In the genomic region with DNA sequence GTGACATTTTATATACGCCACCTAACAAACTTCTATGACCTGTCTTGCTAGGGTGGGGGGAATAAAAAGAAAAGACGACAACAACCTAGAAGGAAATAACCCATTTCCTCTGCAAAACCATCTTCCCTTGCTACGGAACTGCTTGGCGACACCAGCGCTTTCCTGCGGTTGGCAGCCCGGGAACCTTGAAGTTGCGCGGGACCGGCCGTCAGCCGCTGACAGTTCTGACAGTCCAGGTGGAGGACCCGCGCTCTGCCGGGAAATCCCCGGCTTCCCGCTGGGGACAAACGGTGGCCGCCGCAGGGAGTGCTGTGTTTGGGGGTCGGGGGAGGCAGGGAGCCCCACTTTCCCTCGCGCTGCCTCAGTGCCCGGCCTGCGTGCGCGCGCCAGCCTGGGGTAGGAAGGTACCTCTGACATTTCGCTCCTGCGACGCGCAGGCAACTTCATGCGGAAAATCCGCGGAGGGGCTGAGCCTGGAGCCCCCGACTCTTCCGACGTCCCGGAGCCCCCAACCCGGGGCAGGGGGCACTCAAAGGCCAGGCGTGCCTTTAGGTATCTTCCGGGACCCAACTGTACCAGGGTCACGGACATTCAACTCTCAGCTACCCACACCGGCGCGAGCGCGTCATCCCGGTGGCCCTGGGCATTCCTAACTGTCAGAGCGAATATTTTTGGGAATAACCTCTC, we compare ENCODE assay signal across 9 cellular contexts. TPM values are rescaled to one million over a fixed set of nuclear protein-coding genes. Genes with fewer than 3 reads are reported as not detected.
DNase-seq lines count a peak whose midpoint lies in the region; ATAC-seq, FAIRE-seq and TF ChIP-seq lines count a peak whose summit lies in the region.
"Had no signal": no experiment of that assay in that cellular context is flagged by ENCODE, and none has a peak within 500 bp of the region (broad histone marks: within the 10 kb centered on the region; RNA-seq: fewer than 3 reads in every experiment).

No MANE protein-coding gene starts in this region.

- peaks cover 2% of the 10 kb centered on the region for H3K36me3 Mint-ChIP-seq in osteocyte (ENCODE audit: unreplicated experiment)

- no peak for FAIRE-seq in urothelium cell line (lab: Jason Lieb, UNC)
- FAIRE-seq: TTC549 had no signal

- H3K27ac Mint-ChIP-seq in osteocyte (ENCODE audit: unreplicated experiment): peak overlapping the region; percentile 77

- TF ChIP-seq CTCF in NB4 (IDR thresholded peaks at IDR 0.05; ENCODE audit: low read depth, low read length) (no peak), fibroblast of the aortic adventitia (IDR thresholded peaks at IDR 0.05; ENCODE audit: insufficient read depth, low read length) (no peak), osteocyte (IDR thresholded peaks at IDR 0.05) (no peak)

- H3K27me3 Mint-ChIP-seq in osteocyte (ENCODE audit: unreplicated experiment): peaks cover 19% of the 10 kb centered on the region

- ATAC-seq in GM21423 (IDR thresholded peaks at IDR 0.05; ENCODE audit: unreplicated experiment): no peak
- ATAC-seq in HG02759 (IDR thresholded peaks at IDR 0.05; ENCODE audit: unreplicated experiment): no peak

- peak; percentile 49 for DNase-seq in Daoy (ENCODE audit: low read depth)
- peak; percentile 68 for DNase-seq in NB4 (ENCODE audit: low read depth)
- peak; percentile 70 for DNase-seq in activated T-cell treated with anti-CD3 and anti-CD28 coated beads, Interleukin-2, amount 50 U/mL, for 1 hour
- no peak for DNase-seq in fibroblast of the aortic adventitia (ENCODE audit: low read depth)
- DNase-seq in osteocyte (ENCODE audit: extremely low spot score, unreplicated experiment): no peak
- DNase-seq in urothelium cell line (ENCODE audit: low spot score): peak; percentile 57

- peaks cover 13% of the 10 kb centered on the region for H3K4me1 Mint-ChIP-seq in osteocyte (ENCODE audit: unreplicated experiment)

- TF ChIP-seq POLR2A in NB4 (IDR thresholded peaks at IDR 0.05; ENCODE audit: extremely low read depth, insufficient read length): no peak

- H3K4me3 Mint-ChIP-seq in osteocyte (ENCODE audit: unreplicated experiment): peak overlapping the region; percentile 81

- H3K4me3 ChIP-seq in NB4 (ENCODE audit: low read depth, low read length) (peak overlapping the region; percentile 85), fibroblast of the aortic adventitia (ENCODE audit: low read depth, low read length) (peak overlapping the region; percentile 31)

- no peaks in the 10 kb centered on the region for H3K9me3 Mint-ChIP-seq in osteocyte (ENCODE audit: unreplicated experiment)

RNA-seq across cellular contexts. Expression of a gene that starts 0.5 kb away (rescaled TPM):
- 3.6 and 3.8 TPM in 2 replicates for total RNA-seq in Daoy (2014; rRNA removed; shearing (Covaris generic))
- total RNA-seq in fibroblast of the aortic adventitia (ENCODE audit: low replicate concordance) (0.09 TPM in 1 of 2 replicates, not detected in the other), osteocyte (2.1 and 2.7 TPM in 2 replicates)

RNA-seq across cellular contexts. Expression of a gene that starts 0.9 kb away (rescaled TPM):
- total RNA-seq in Daoy (2014; rRNA removed; shearing (Covaris generic)): 4.1 and 9.3 TPM in 2 replicates
- 0.25 and 2.7 TPM in 2 replicates for total RNA-seq in fibroblast of the aortic adventitia (ENCODE audit: low replicate concordance)
- 8.7 and 8.9 TPM in 2 replicates for total RNA-seq in osteocyte

RNA-seq across cellular contexts. Expression of a gene that starts 42.6 kb away (rescaled TPM):
- total RNA-seq in Daoy (2014; rRNA removed; shearing (Covaris generic)): 72.6 and 79.7 TPM in 2 replicates
- total RNA-seq in fibroblast of the aortic adventitia (ENCODE audit: low replicate concordance): 89.7 and 170 TPM in 2 replicates
- 66.5 and 69.8 TPM in 2 replicates for total RNA-seq in osteocyte

Comparison
In these comparisons a context has a peak if more than half of its experiments do, and no peak if none do; other contexts are left out.
1. DNase-seq: peak in Daoy (single experiment), NB4 (single experiment), activated T-cell treated with anti-CD3 and anti-CD28 coated beads, Interleukin-2, amount 50 U/mL, for 1 hour (single experiment) and urothelium cell line (single experiment); none in fibroblast of the aortic adventitia (single experiment) and osteocyte (single experiment).